8 cellular contexts compared by ENCODE assay signal in the genomic region with DNA sequence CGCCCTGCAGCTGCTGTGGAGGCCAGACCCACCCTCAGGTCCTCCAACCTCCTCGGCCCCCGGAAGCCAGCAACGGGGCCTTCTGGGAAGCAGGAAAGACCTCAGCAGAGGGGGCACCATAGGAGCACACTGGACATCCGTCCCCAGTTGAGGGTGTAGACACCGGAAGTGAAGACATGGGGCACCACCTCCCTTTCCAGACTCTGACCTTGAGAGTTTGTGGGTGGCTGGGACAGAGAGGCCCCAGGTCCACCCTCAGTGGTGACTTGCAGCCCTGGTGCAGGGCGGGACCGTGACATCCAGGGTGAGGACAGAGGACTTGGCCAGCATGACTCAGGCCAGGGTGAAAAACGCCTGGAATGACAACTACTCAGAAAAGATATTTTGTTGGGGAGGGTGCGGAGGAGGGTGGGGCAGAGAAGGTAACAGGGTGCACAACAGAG. TPM values are rescaled to one million over a fixed set of nuclear protein-coding genes. Genes with fewer than 3 reads are reported as not detected.
A peak's percentile ranks its signal among the peaks of the same experiment; 100 is the strongest.
DNase-seq lines count a peak whose midpoint lies in the region; ATAC-seq, FAIRE-seq and TF ChIP-seq lines count a peak whose summit lies in the region.

No MANE protein-coding gene starts in this region.

- peaks cover 3% of the 10 kb centered on the region for H3K27me3 Mint-ChIP-seq in activated CD4-positive, alpha-beta T cell treated with anti-CD3 and anti-CD28 coated beads, Interleukin-2, amount 10 ng/mL, durations not matched to agents 7 days and 5 days

- peak overlapping the region; percentile 80 for H3K27ac Mint-ChIP-seq in activated CD4-positive, alpha-beta T cell treated with anti-CD3 and anti-CD28 coated beads, Interleukin-2, amount 10 ng/mL, durations not matched to agents 7 days and 5 days

- intact Hi-C loops in breast epithelium (cut with DNase I; ENCODE audit: low total_unique reads), result no loop called here
- intact Hi-C loops in left colon (cut with DNase I, micrococcal nuclease), result no loop called here

- TF ChIP-seq POLR2A in breast epithelium (IDR thresholded peaks at IDR 0.05) (no peak), GM12892 (IDR thresholded peaks at IDR 0.05; ENCODE audit: low read depth, low read length) (no peak)

- H3K9me3 Mint-ChIP-seq in activated CD4-positive, alpha-beta T cell treated with anti-CD3 and anti-CD28 coated beads, Interleukin-2, amount 10 ng/mL, durations not matched to agents 7 days and 5 days, result no peaks in the 10 kb centered on the region

- H3K27ac ChIP-seq in breast epithelium (peak overlapping the region; percentile 85 to 98), subcutaneous abdominal adipose tissue (ENCODE audit: low read depth, low read length) (peak overlapping the region; percentile 95)

- H3K4me1 ChIP-seq in breast epithelium (peaks cover 19 to 20% of the 10 kb centered on the region in 2 donors), subcutaneous abdominal adipose tissue (ENCODE audit: control insufficient read depth in 5 of 5, insufficient read depth in 5 of 5, low read length in 5 of 5) (peaks cover 21 to 78% (median 72%) of the 10 kb centered on the region in 5 donors)

- H3K4me3 ChIP-seq in breast epithelium (peak overlapping the region; percentile 28 to 59 (median 33)), subcutaneous abdominal adipose tissue (ENCODE audit: low read depth in 1 of 5, low read length in 5 of 5) (peak overlapping the region in 4 of 5 donors; percentile 25 to 59 (median 40))

- no peak for DNase-seq in activated CD4-positive, alpha-beta T cell treated with anti-CD3 and anti-CD28 coated beads, Interleukin-2, amount 10 ng/mL, durations not matched to agents 7 days and 5 days
- DNase-seq in activated CD4-positive, alpha-beta T cell treated with anti-CD3 and anti-CD28 coated beads, Interleukin-2, amount 50 U/mL, for 1 hour, result no peak
- peak; percentile 51 to 55 for DNase-seq in breast epithelium (ENCODE audit: low spot score in 2 of 2)
- DNase-seq in left colon, result peak in 1 of 2 donors; percentile 63
- no peak for DNase-seq in GM12892 (ENCODE audit: insufficient read length)
- no peak for DNase-seq in activated naive CD4-positive, alpha-beta T cell treated with anti-CD3 and anti-CD28 coated beads, Interleukin-2, amount 50 U/mL, for 16 hours

- H3K9me3 ChIP-seq in breast epithelium (no peaks in the 10 kb centered on the region), subcutaneous abdominal adipose tissue (ENCODE audit: control insufficient read depth in 5 of 5, low read length in 5 of 5) (no peaks in the 10 kb centered on the region)

- H3K36me3 ChIP-seq in breast epithelium (no peaks in the 10 kb centered on the region), subcutaneous abdominal adipose tissue (ENCODE audit: control insufficient read depth in 5 of 5, insufficient read depth in 5 of 5, low read length in 5 of 5) (peaks cover 0 to 10% (median 5%) of the 10 kb centered on the region in 5 donors)

- CTCF ChIA-PET in activated CD4-positive, alpha-beta T cell treated with anti-CD3 and anti-CD28 coated beads, Interleukin-2, amount 10 ng/mL, durations not matched to agents 7 days and 5 days (lab: Charles Lee), result interaction anchor here (1.0 to 1.5 kb wide), 3 partner anchors 15 to 44 kb away, joined by 3 to 4 read pairs (median 3); no protein-coding TSS in a partner anchor

- H3K27me3 ChIP-seq in breast epithelium, result no peaks in the 10 kb centered on the region
- no peaks in the 10 kb centered on the region for H3K27me3 ChIP-seq in subcutaneous abdominal adipose tissue (ENCODE audit: control insufficient read depth in 5 of 5, insufficient read depth in 4 of 5, low read length in 5 of 5)

- H3K36me3 Mint-ChIP-seq in activated CD4-positive, alpha-beta T cell treated with anti-CD3 and anti-CD28 coated beads, Interleukin-2, amount 10 ng/mL, durations not matched to agents 7 days and 5 days (ENCODE audit: low read depth), result no peaks in the 10 kb centered on the region

- peak overlapping the region in 3 of 5 donors; percentile 56 to 73 (median 64) for H3K9ac ChIP-seq in subcutaneous abdominal adipose tissue (ENCODE audit: low read length in 5 of 5)

- no peak for TF ChIP-seq CTCF in breast epithelium (IDR thresholded peaks at IDR 0.05)

- no peak for FAIRE-seq in GM12892 (lab: Jason Lieb, UNC)

- ATAC-seq in left colon (peak; percentile 70), HG02759 (IDR thresholded peaks at IDR 0.05; ENCODE audit: unreplicated experiment) (no peak)

- H3K4me3 Mint-ChIP-seq in activated CD4-positive, alpha-beta T cell treated with anti-CD3 and anti-CD28 coated beads, Interleukin-2, amount 10 ng/mL, durations not matched to agents 7 days and 5 days, result no peak overlapping the region

- H3K4me1 Mint-ChIP-seq in activated CD4-positive, alpha-beta T cell treated with anti-CD3 and anti-CD28 coated beads, Interleukin-2, amount 10 ng/mL, durations not matched to agents 7 days and 5 days, result peaks cover 36% of the 10 kb centered on the region

- POLR2A ChIA-PET in activated CD4-positive, alpha-beta T cell treated with anti-CD3 and anti-CD28 coated beads, Interleukin-2, amount 10 ng/mL, durations not matched to agents 7 days and 5 days (lab: Charles Lee), result no interaction called here

RNA-seq across cellular contexts. Expression of a gene that starts 19.9 kb away (rescaled TPM):
- total RNA-seq in activated CD4-positive, alpha-beta T cell treated with anti-CD3 and anti-CD28 coated beads, Interleukin-2, amount 10 ng/mL, durations not matched to agents 7 days and 5 days, result under 1 TPM in 1 of 2 experiments, not detected in 1; 0.10 TPM
- 1 to 10 TPM; 1.8 to 7.2 (median 2.6) TPM for total RNA-seq in breast epithelium
- total RNA-seq in left colon, result 1 to 10 TPM; 1.1 to 1.3 TPM
- polyA plus RNA-seq in GM12892 (2012; ENCODE audit: missing spikeins), result not detected

RNA-seq across cellular contexts. Expression of a gene that starts 42.1 kb away (rescaled TPM):
- total RNA-seq in activated CD4-positive, alpha-beta T cell treated with anti-CD3 and anti-CD28 coated beads, Interleukin-2, amount 10 ng/mL, durations not matched to agents 7 days and 5 days, result 1 to 10 TPM; 2.4 to 2.6 TPM
- total RNA-seq in breast epithelium (100 to 1,000 TPM in 2 of 3 donors, 10 to 100 TPM in 1; 72.0 to 344 (median 112) TPM), left colon (100 to 1,000 TPM in 1 of 2 donors, 10 to 100 TPM in 1; 45.5 to 133 TPM)
- not detected for polyA plus RNA-seq in GM12892 (2012; ENCODE audit: missing spikeins)

RNA-seq across cellular contexts. Expression of a gene that starts 42.5 kb away (rescaled TPM):
- 10 to 100 TPM; 79.0 to 92.9 TPM for total RNA-seq in activated CD4-positive, alpha-beta T cell treated with anti-CD3 and anti-CD28 coated beads, Interleukin-2, amount 10 ng/mL, durations not matched to agents 7 days and 5 days
- total RNA-seq in breast epithelium (10 to 100 TPM; 50.2 to 58.8 (median 55.4) TPM), left colon (10 to 100 TPM; 35.7 to 45.1 TPM)
- 38.1 TPM for polyA plus RNA-seq in GM12892 (2012; ENCODE audit: missing spikeins)

Comparison
In these comparisons a context has a peak if more than half of its experiments do, and no peak if none do; other contexts are left out.
1. DNase-seq: peak in breast epithelium (2 of 2); none in activated CD4-positive, alpha-beta T cell treated with anti-CD3 and anti-CD28 coated beads, Interleukin-2, amount 10 ng/mL, durations not matched to agents 7 days and 5 days (single experiment), activated CD4-positive, alpha-beta T cell treated with anti-CD3 and anti-CD28 coated beads, Interleukin-2, amount 50 U/mL, for 1 hour (single experiment), GM12892 (single experiment) and activated naive CD4-positive, alpha-beta T cell treated with anti-CD3 and anti-CD28 coated beads, Interleukin-2, amount 50 U/mL, for 16 hours (single experiment).
2. RNA of a gene that starts 42.1 kb away (total RNA-seq): 45.5 to 133 TPM in left colon and 72.0 to 344 TPM in breast epithelium; 2.4 to 2.6 TPM in activated CD4-positive, alpha-beta T cell treated with anti-CD3 and anti-CD28 coated beads, Interleukin-2, amount 10 ng/mL, durations not matched to agents 7 days and 5 days; every median in the first group is over 10 times any median in the second.